19 cellular contexts compared by ENCODE assay signal in genomic region chr18:50143891-50144290, GRCh38. TPM values are rescaled to one million over a fixed set of nuclear protein-coding genes. Genes with fewer than 3 reads are reported as not detected.
"Had no signal": no experiment of that assay in that cellular context is flagged by ENCODE, and none has a peak within 500 bp of the region (broad histone marks: within the 10 kb centered on the region; RNA-seq: fewer than 3 reads in every experiment).

No MANE protein-coding gene starts in this region.

- H3K4me3 ChIP-seq: gastrocnemius medialis, heart left ventricle, ovary, right lobe of liver, smooth muscle cell, testis had no signal

- DNase-seq: activated B cell treated with CpG ODN at 0.5 μM for 24 hours; activated CD4-positive, alpha-beta memory T cell treated with anti-CD3 and anti-CD28 coated beads, Interleukin-2, amount 10 ng/mL, durations not matched to agents 7 days and 5 days; activated CD4-positive, alpha-beta T cell treated with anti-CD3 and anti-CD28 coated beads for 4 hours; activated CD8-positive, alpha-beta memory T cell treated with anti-CD3 and anti-CD28 coated beads, Interleukin-2, amount 10 ng/mL, durations not matched to agents 7 days and 5 days; activated naive CD4-positive, alpha-beta T cell; activated naive CD8-positive, alpha-beta T cell treated with anti-CD3 and anti-CD28 coated beads, Interleukin-2, amount 10 ng/mL, durations not matched to agents 7 days and 5 days; activated T-cell treated with anti-CD3 and anti-CD28 coated beads, Interleukin-2, amount 50 U/mL, for 1 hour; amygdala; central memory CD4-positive, alpha-beta T cell; erythroblast; gastrocnemius medialis; heart left ventricle; natural killer cell; ovary; right lobe of liver; stimulated activated CD4-positive, alpha-beta T cell treated with anti-CD3 and anti-CD28 coated beads, Interleukin-4, amount 100 ng/mL, for 4 hours; testis had no signal

- H3K36me3 ChIP-seq: gastrocnemius medialis, heart left ventricle, ovary, right lobe of liver had no signal

- H3K27ac ChIP-seq: gastrocnemius medialis, heart left ventricle, ovary, right lobe of liver, testis had no signal

- H3K27me3 ChIP-seq: ovary, right lobe of liver, testis had no signal

- H3K4me2 ChIP-seq: smooth muscle cell had no signal

- H3K4me1 ChIP-seq: gastrocnemius medialis, heart left ventricle, right lobe of liver had no signal

- H3K9me3 ChIP-seq: gastrocnemius medialis, ovary, right lobe of liver, testis had no signal

- FAIRE-seq: colon had no signal

RNA-seq across cellular contexts. Expression of gene MYO5B, which starts 51.1 kb away (rescaled TPM):
- total RNA-seq: activated CD4-positive, alpha-beta memory T cell treated with anti-CD3 and anti-CD28 coated beads, Interleukin-2, amount 10 ng/mL, durations not matched to agents 7 days and 5 days; activated naive CD8-positive, alpha-beta T cell treated with anti-CD3 and anti-CD28 coated beads, Interleukin-2, amount 10 ng/mL, durations not matched to agents 7 days and 5 days had no signal
